Comparison of ENCODE assay signal across 9 cellular contexts in genomic region chr2:74845991-74846390, GRCh38. TPM values are rescaled to one million over a fixed set of nuclear protein-coding genes. Genes with fewer than 3 reads are reported as not detected.
A peak's percentile ranks its signal among the peaks of the same experiment; 100 is the strongest.
DNase-seq lines count a peak whose midpoint lies in the region; ATAC-seq and TF ChIP-seq lines count a peak whose summit lies in the region.
"Had no signal": no experiment of that assay in that cellular context is flagged by ENCODE, and none has a peak within 500 bp of the region (broad histone marks: within the 10 kb centered on the region; RNA-seq: fewer than 3 reads in every experiment).

No MANE protein-coding gene starts in this region.

- no peaks in the 10 kb centered on the region for H3K27me3 Mint-ChIP-seq in activated T-cell treated with anti-CD3 and anti-CD28 coated beads, Interleukin-2, amount 50 U/mL, for 24 hours

- no peaks in the 10 kb centered on the region for H3K27me3 ChIP-seq in PC-9 (ENCODE audit: insufficient read depth, low read depth)
- H3K27me3 ChIP-seq in subcutaneous abdominal adipose tissue (ENCODE audit: control insufficient read depth in 5 of 5, insufficient read depth in 4 of 5, low read length in 5 of 5) = no peaks in the 10 kb centered on the region

- peaks cover 80% of the 10 kb centered on the region for H3F3A ChIP-seq in PC-9 (ENCODE audit: insufficient read depth, low read depth)

- peak overlapping the region; percentile 69 for H3K27ac Mint-ChIP-seq in activated T-cell treated with anti-CD3 and anti-CD28 coated beads, Interleukin-2, amount 50 U/mL, for 24 hours

- CTCF ChIA-PET in PC-9 (lab: Charles Lee) = interaction anchor here (1.0 kb wide), 1 partner anchor 9 kb away, joined by 3 read pairs; no protein-coding TSS in a partner anchor

- no peaks in the 10 kb centered on the region for H3K9me3 Mint-ChIP-seq in activated T-cell treated with anti-CD3 and anti-CD28 coated beads, Interleukin-2, amount 50 U/mL, for 24 hours

- no peak for ATAC-seq in GM19397 (IDR thresholded peaks at IDR 0.05; ENCODE audit: unreplicated experiment)

- intact Hi-C loops in PC-9 (cut with micrococcal nuclease; ENCODE audit: unreplicated experiment) = loop anchor here (1.0 to 10.0 kb wide), 3 partner anchors 10 to 341 kb away; partner anchors contain the start of gene PCGF1

- H3K4me3 ChIP-seq in PC-9 = peak overlapping the region; percentile 35; the same call in 1 of the 2 replicates
- peak overlapping the region in 2 of 5 donors; percentile 29 to 36 for H3K4me3 ChIP-seq in subcutaneous abdominal adipose tissue (ENCODE audit: low read depth in 1 of 5, low read length in 5 of 5)
- H3K4me3 ChIP-seq: SK-N-MC had no signal

- H3K4me2 ChIP-seq in PC-9 = peak overlapping the region; percentile 81

- peaks cover 99% of the 10 kb centered on the region for H3K4me1 Mint-ChIP-seq in activated T-cell treated with anti-CD3 and anti-CD28 coated beads, Interleukin-2, amount 50 U/mL, for 24 hours (ENCODE audit: low read depth)

- H3K9me2 ChIP-seq in PC-9 (ENCODE audit: insufficient read depth) = no peaks in the 10 kb centered on the region

- H3K9ac ChIP-seq in subcutaneous abdominal adipose tissue (ENCODE audit: low read length in 5 of 5) = peak overlapping the region in 3 of 5 donors; percentile 42 to 86 (median 79)

- no peaks in the 10 kb centered on the region for H3K36me3 ChIP-seq in PC-9 (ENCODE audit: low read depth)
- peaks cover 0 to 9% (median 0%) of the 10 kb centered on the region in 5 donors for H3K36me3 ChIP-seq in subcutaneous abdominal adipose tissue (ENCODE audit: control insufficient read depth in 5 of 5, insufficient read depth in 5 of 5, low read length in 5 of 5)

- H3K9me3 ChIP-seq in PC-9 (ENCODE audit: insufficient read depth, low read depth) (no peaks in the 10 kb centered on the region), subcutaneous abdominal adipose tissue (ENCODE audit: control insufficient read depth in 5 of 5, low read length in 5 of 5) (no peaks in the 10 kb centered on the region)

- no peak for TF ChIP-seq CTCF in PC-9 (conservative IDR thresholded peaks at IDR 0.05)

- POLR2A ChIA-PET in PC-9 (lab: Charles Lee; ENCODE audit: unreplicated experiment) = interaction anchor here (0.9 kb wide), 1 partner anchor 10 kb away, joined by 3 read pairs; no protein-coding TSS in a partner anchor

- peak overlapping the region; percentile 98 for H3K27ac ChIP-seq in PC-9
- H3K27ac ChIP-seq in subcutaneous abdominal adipose tissue (ENCODE audit: low read depth, low read length) = peak overlapping the region; percentile 85
- H3K27ac ChIP-seq: SK-N-MC had no signal

- TSS peak; percentile 60 for BruUV-seq in PC-9 (replicated peaks; lab: Mats Ljungman, UMichigan)

- no peak overlapping the region for H3K4me3 Mint-ChIP-seq in activated T-cell treated with anti-CD3 and anti-CD28 coated beads, Interleukin-2, amount 50 U/mL, for 24 hours

- DNase-seq in activated T-cell treated with anti-CD3 and anti-CD28 coated beads, Interleukin-2, amount 50 U/mL, for 24 hours = no peak
- no peak for DNase-seq in activated T-cell treated with anti-CD3 and anti-CD28 coated beads, Interleukin-2, amount 50 U/mL, for 48 hours
- DNase-seq in PC-9 (peak in 1 of 2 experiments; percentile 50), fibroblast of peridontal ligament (ENCODE audit: extremely low read depth) (peak; percentile 59), cortex of kidney (lab: John Stamatoyannopoulos, UW) (no peak), GDM1 (lab: John Stamatoyannopoulos, UW) (no peak)

- peaks cover 75% of the 10 kb centered on the region for H3K36me3 Mint-ChIP-seq in activated T-cell treated with anti-CD3 and anti-CD28 coated beads, Interleukin-2, amount 50 U/mL, for 24 hours (ENCODE audit: low read depth)

- H3K4me1 ChIP-seq in PC-9 (replicated peaks; ENCODE audit: insufficient read depth) = peaks cover 99% of the 10 kb centered on the region
- peaks cover 19 to 97% (median 78%) of the 10 kb centered on the region in 5 donors for H3K4me1 ChIP-seq in subcutaneous abdominal adipose tissue (ENCODE audit: control insufficient read depth in 5 of 5, insufficient read depth in 5 of 5, low read length in 5 of 5)

- no peak overlapping the region for H2AFZ ChIP-seq in PC-9

- peaks cover 88% of the 10 kb centered on the region for H3K79me2 ChIP-seq in PC-9 (ENCODE audit: low read depth)

- no peaks in the 10 kb centered on the region for H4K20me1 ChIP-seq in PC-9 (ENCODE audit: insufficient read depth)

RNA-seq across cellular contexts. Expression of gene HK2, which starts 12.1 kb away (rescaled TPM):
- total RNA-seq in PC-9 (2021) = 7.8 and 13.5 TPM in 2 replicates
